In the genomic region with DNA sequence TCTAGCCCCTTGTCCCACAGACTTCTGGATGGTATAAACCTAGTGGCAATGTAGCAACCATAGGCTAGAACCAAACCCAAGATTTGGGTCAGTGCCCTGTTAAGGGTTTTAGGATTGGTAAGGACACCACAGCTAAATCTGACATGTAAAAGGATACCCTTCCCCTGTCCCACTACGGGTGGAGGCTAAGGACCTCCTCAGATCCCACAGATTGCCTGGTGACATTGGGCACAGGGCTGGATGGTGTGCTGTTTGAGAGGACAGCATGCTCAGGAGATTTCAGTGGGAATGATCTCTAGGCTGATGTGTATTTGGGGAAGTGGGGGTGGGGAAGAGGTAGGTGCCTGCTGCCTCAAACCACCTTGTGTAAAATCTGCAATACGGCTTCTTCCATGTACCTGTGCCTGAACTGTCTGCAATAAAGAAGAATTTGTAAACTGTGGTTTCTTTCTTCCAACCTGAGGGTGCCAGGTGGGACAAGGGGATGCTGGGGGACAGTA, we compare ENCODE assay signal across 1 cellular context.
TF ChIP-seq lines count a peak whose summit lies in the region.

No MANE protein-coding gene starts in this region.

TF ChIP-seq in endothelial cell of umbilical vein, 7 proteins besides CTCF, POLR2A, EP300 and RAD21:
- no peak for TF ChIP-seq GATA2 (IDR thresholded peaks at IDR 0.05; ENCODE audit: insufficient read depth, insufficient read length, low read depth, low read length)
- no peak for TF ChIP-seq JUN (IDR thresholded peaks at IDR 0.05; ENCODE audit: borderline replicate concordance, insufficient read depth, insufficient read length, low read depth)
- TF ChIP-seq FOS (IDR thresholded peaks at IDR 0.05; ENCODE audit: borderline replicate concordance, insufficient read depth, low read length), result no peak
- TF ChIP-seq MYC (IDR thresholded peaks at IDR 0.05; ENCODE audit: low read depth, low read length), result no peak
- TF ChIP-seq, protein P1, sequence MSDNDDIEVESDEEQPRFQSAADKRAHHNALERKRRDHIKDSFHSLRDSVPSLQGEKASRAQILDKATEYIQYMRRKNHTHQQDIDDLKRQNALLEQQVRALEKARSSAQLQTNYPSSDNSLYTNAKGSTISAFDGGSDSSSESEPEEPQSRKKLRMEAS (IDR thresholded peaks at IDR 0.05; ENCODE audit: insufficient read depth, insufficient read length), result no peak
